ENCODE assay signal across 14 cellular contexts in genomic region chr4:16165931-16166330, GRCh38.
A peak's percentile ranks its signal among the peaks of the same experiment; 100 is the strongest.
DNase-seq lines count a peak whose midpoint lies in the region; ATAC-seq and TF ChIP-seq lines count a peak whose summit lies in the region.
"Had no signal": no experiment of that assay in that cellular context is flagged by ENCODE, and none has a peak within 500 bp of the region (broad histone marks: within the 10 kb centered on the region; RNA-seq: fewer than 3 reads in every experiment).

No MANE protein-coding gene starts in this region.

- H3K9me3 ChIP-seq in sigmoid colon: no peaks in the 10 kb centered on the region
- H3K9me3 ChIP-seq: BLaER1, HAP-1 had no signal

- no peak overlapping the region for H3K4me3 ChIP-seq in sigmoid colon
- H3K4me3 ChIP-seq: BLaER1, HAP-1 had no signal

- H3K36me3 ChIP-seq in sigmoid colon: peaks cover 11 to 98% (median 33%) of the 10 kb centered on the region in 4 donors
- H3K36me3 ChIP-seq: HAP-1 had no signal

- CTCF ChIA-PET in activated CD4-positive, alpha-beta T cell treated with anti-CD3 and anti-CD28 coated beads for 36 hours (lab: Charles Lee): interaction anchor here (0.5 to 0.8 kb wide), 3 partner anchors 23 to 57 kb away, joined by 3 to 4 read pairs (median 3); no protein-coding TSS in a partner anchor

- no peak for DNase-seq in activated CD4-positive, alpha-beta T cell treated with anti-CD3 and anti-CD28 coated beads for 36 hours
- DNase-seq in activated CD4-positive, alpha-beta T cell treated with anti-CD3 and anti-CD28 coated beads, Interleukin-2, amount 50 U/mL, for 48 hours: no peak
- no peak for DNase-seq in activated naive CD8-positive, alpha-beta T cell treated with anti-CD3 and anti-CD28 coated beads for 36 hours
- DNase-seq in nephron progenitor cell (no peak), sigmoid colon (no peak)
- DNase-seq: DMS53, GF-D8, GOT3 had no signal

- POLR2A ChIA-PET in activated CD4-positive, alpha-beta T cell treated with anti-CD3 and anti-CD28 coated beads for 36 hours (lab: Charles Lee): no interaction called here

- peak overlapping the region; percentile 3 for H3K27ac Mint-ChIP-seq in activated CD4-positive, alpha-beta T cell treated with anti-CD3 and anti-CD28 coated beads for 36 hours
- H3K27ac Mint-ChIP-seq in activated naive CD8-positive, alpha-beta T cell: peak overlapping the region; percentile 29
- no peak overlapping the region for H3K27ac Mint-ChIP-seq in activated naive CD8-positive, alpha-beta T cell treated with anti-CD3 and anti-CD28 coated beads for 36 hours
- peak overlapping the region; percentile 20 for H3K27ac Mint-ChIP-seq in nephron progenitor cell

- no peaks in the 10 kb centered on the region for H3K9me3 Mint-ChIP-seq in activated CD4-positive, alpha-beta T cell treated with anti-CD3 and anti-CD28 coated beads for 36 hours (ENCODE audit: low read depth)
- no peaks in the 10 kb centered on the region for H3K9me3 Mint-ChIP-seq in activated naive CD8-positive, alpha-beta T cell (ENCODE audit: low read depth)
- no peaks in the 10 kb centered on the region for H3K9me3 Mint-ChIP-seq in activated naive CD8-positive, alpha-beta T cell treated with anti-CD3 and anti-CD28 coated beads for 36 hours
- H3K9me3 Mint-ChIP-seq in nephron progenitor cell: no peaks in the 10 kb centered on the region

- peaks cover 48% of the 10 kb centered on the region for H3K36me3 Mint-ChIP-seq in activated CD4-positive, alpha-beta T cell treated with anti-CD3 and anti-CD28 coated beads for 36 hours (ENCODE audit: low read depth)
- H3K36me3 Mint-ChIP-seq in activated naive CD8-positive, alpha-beta T cell: peaks cover 25% of the 10 kb centered on the region
- peaks cover 37% of the 10 kb centered on the region for H3K36me3 Mint-ChIP-seq in activated naive CD8-positive, alpha-beta T cell treated with anti-CD3 and anti-CD28 coated beads for 36 hours
- H3K36me3 Mint-ChIP-seq in nephron progenitor cell (ENCODE audit: low read depth): peaks cover 73% of the 10 kb centered on the region

- TF ChIP-seq CTCF in nephron progenitor cell (IDR thresholded peaks at IDR 0.05) (no peak), sigmoid colon (IDR thresholded peaks at IDR 0.05) (no peak)

- no peak for ATAC-seq in activated CD4-positive, alpha-beta T cell treated with anti-CD3 and anti-CD28 coated beads for 36 hours
- ATAC-seq in HG02938 (IDR thresholded peaks at IDR 0.05; ENCODE audit: unreplicated experiment): no peak
- no peak for ATAC-seq in HG02623 (IDR thresholded peaks at IDR 0.05; ENCODE audit: unreplicated experiment)

- no peak overlapping the region for H3K4me3 Mint-ChIP-seq in activated CD4-positive, alpha-beta T cell treated with anti-CD3 and anti-CD28 coated beads for 36 hours
- no peak overlapping the region for H3K4me3 Mint-ChIP-seq in activated naive CD8-positive, alpha-beta T cell
- no peak overlapping the region for H3K4me3 Mint-ChIP-seq in activated naive CD8-positive, alpha-beta T cell treated with anti-CD3 and anti-CD28 coated beads for 36 hours
- H3K4me3 Mint-ChIP-seq in nephron progenitor cell: no peak overlapping the region

- H3K27me3 Mint-ChIP-seq in activated CD4-positive, alpha-beta T cell treated with anti-CD3 and anti-CD28 coated beads for 36 hours: no peaks in the 10 kb centered on the region
- no peaks in the 10 kb centered on the region for H3K27me3 Mint-ChIP-seq in activated naive CD8-positive, alpha-beta T cell
- no peaks in the 10 kb centered on the region for H3K27me3 Mint-ChIP-seq in activated naive CD8-positive, alpha-beta T cell treated with anti-CD3 and anti-CD28 coated beads for 36 hours
- no peaks in the 10 kb centered on the region for H3K27me3 Mint-ChIP-seq in nephron progenitor cell (ENCODE audit: low read depth, poor library complexity)

- H3K4me1 ChIP-seq in sigmoid colon: no peaks in the 10 kb centered on the region
- H3K4me1 ChIP-seq: BLaER1 had no signal

- WGBS in sigmoid colon, 2 donors: 96 to 97% methylated on average over 7 of the region's 7 CpGs

- no peak for TF ChIP-seq EP300 in sigmoid colon (IDR thresholded peaks at IDR 0.05)

- intact Hi-C loops in activated CD4-positive, alpha-beta T cell treated with anti-CD3 and anti-CD28 coated beads for 36 hours (cut with DNase I, micrococcal nuclease): no loop called here
- intact Hi-C loops in sigmoid colon (cut with DNase I): no loop called here

- H3K4me1 Mint-ChIP-seq in activated CD4-positive, alpha-beta T cell treated with anti-CD3 and anti-CD28 coated beads for 36 hours: no peaks in the 10 kb centered on the region
- H3K4me1 Mint-ChIP-seq in activated naive CD8-positive, alpha-beta T cell (ENCODE audit: low read depth): peaks cover 3% of the 10 kb centered on the region
- peaks cover 3% of the 10 kb centered on the region for H3K4me1 Mint-ChIP-seq in activated naive CD8-positive, alpha-beta T cell treated with anti-CD3 and anti-CD28 coated beads for 36 hours
- peaks cover 5% of the 10 kb centered on the region for H3K4me1 Mint-ChIP-seq in nephron progenitor cell

- no peak overlapping the region for H3K27ac ChIP-seq in sigmoid colon
- H3K27ac ChIP-seq: 22Rv1, BLaER1 had no signal

- no peaks in the 10 kb centered on the region for H3K27me3 ChIP-seq in sigmoid colon
- H3K27me3 ChIP-seq: BLaER1 had no signal

- no peak for TF ChIP-seq POLR2A in sigmoid colon (IDR thresholded peaks at IDR 0.05)
